Comparison of ENCODE assay signal across 11 cellular contexts in the genomic region with DNA sequence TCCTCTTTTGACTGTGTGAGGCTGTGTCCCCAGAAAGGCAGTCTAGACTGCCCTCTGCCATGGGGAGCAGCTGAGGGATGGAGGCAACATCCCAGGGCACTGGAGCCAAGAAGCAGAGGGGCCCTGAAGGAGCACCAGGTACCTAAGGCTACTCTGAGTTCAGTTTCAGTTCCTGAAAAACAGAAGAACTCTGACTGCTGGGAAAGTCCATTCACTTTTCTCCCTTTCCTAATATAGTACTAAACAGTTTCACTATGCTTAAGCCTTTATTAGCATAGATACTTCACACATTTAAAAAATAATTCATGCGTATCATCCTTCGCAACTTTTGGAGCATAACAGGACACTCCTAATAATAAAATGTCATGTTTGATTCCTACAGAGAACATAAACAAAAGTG.
DNase-seq lines count a peak whose midpoint lies in the region; ATAC-seq and TF ChIP-seq lines count a peak whose summit lies in the region.
"Had no signal": no experiment of that assay in that cellular context is flagged by ENCODE, and none has a peak within 500 bp of the region (broad histone marks: within the 10 kb centered on the region; RNA-seq: fewer than 3 reads in every experiment).

No MANE protein-coding gene starts in this region.

- POLR2A ChIA-PET in HEK293T (lab: Yijun Ruan, JAX) = no interaction called here

- no peaks in the 10 kb centered on the region for H3K79me2 ChIP-seq in MM.1S (ENCODE audit: low read length)

- H3F3A ChIP-seq in MM.1S (ENCODE audit: insufficient read depth, low read length) = no peaks in the 10 kb centered on the region

- H3K4me3 ChIP-seq in MM.1S (ENCODE audit: low read length) = no peak overlapping the region
- no peak overlapping the region for H3K4me3 ChIP-seq in ovary
- H3K4me3 ChIP-seq: body of pancreas had no signal

- 96 to 97% (median 97%) methylated on average over 2 of the region's 2 CpGs for WGBS in ovary, 3 donors

- no peaks in the 10 kb centered on the region for H3K9me2 ChIP-seq in MM.1S (replicated peaks; ENCODE audit: insufficient read depth, low read length)

- H3K4me1 ChIP-seq in MM.1S (ENCODE audit: low read length) (peaks cover 6% of the 10 kb centered on the region; the same call in 1 of the 2 replicates), ovary (ENCODE audit: insufficient read depth) (no peaks in the 10 kb centered on the region)
- H3K4me1 ChIP-seq: body of pancreas had no signal

- H3K9me3 ChIP-seq in MM.1S (replicated peaks; ENCODE audit: insufficient read depth, low read length) = no peaks in the 10 kb centered on the region
- H3K9me3 ChIP-seq in ovary = no peaks in the 10 kb centered on the region
- H3K9me3 ChIP-seq: body of pancreas had no signal

- TF ChIP-seq CTCF in GM10266 (IDR thresholded peaks at IDR 0.05; ENCODE audit: control insufficient read depth, insufficient read depth, low read depth, missing control alignments) (no peak), MM.1S (IDR thresholded peaks at IDR 0.05; ENCODE audit: low read length) (no peak), ovary (IDR thresholded peaks at IDR 0.05) (no peak)

- no peaks in the 10 kb centered on the region for H3K36me3 ChIP-seq in MM.1S (replicated peaks; ENCODE audit: insufficient read depth, low read length)
- no peaks in the 10 kb centered on the region for H3K36me3 ChIP-seq in ovary

- no peak for TF ChIP-seq EP300 in ovary (IDR thresholded peaks at IDR 0.05)

- no peak overlapping the region for H3K9ac ChIP-seq in MM.1S (ENCODE audit: low read length)

- CTCF ChIA-PET in HEK293T (lab: Yijun Ruan, JAX) = no interaction called here

- H3K27me3 ChIP-seq in MM.1S (replicated peaks; ENCODE audit: insufficient read depth, low read length) (no peaks in the 10 kb centered on the region), ovary (no peaks in the 10 kb centered on the region)
- H3K27me3 ChIP-seq: body of pancreas had no signal

- intact Hi-C loops in ovary (cut with DNase I) = no loop called here

- TF ChIP-seq POLR2A in ovary (IDR thresholded peaks at IDR 0.05) = no peak

- no peaks in the 10 kb centered on the region for H4K20me1 ChIP-seq in MM.1S (ENCODE audit: insufficient read depth, low read length)

- H3K4me2 ChIP-seq in MM.1S (ENCODE audit: low read depth, low read length) = no peak overlapping the region

- no peak overlapping the region for H3K27ac ChIP-seq in MM.1S (ENCODE audit: low read length)
- no peak overlapping the region for H3K27ac ChIP-seq in ovary
- H3K27ac ChIP-seq: body of pancreas had no signal

- ATAC-seq in GM19397 (IDR thresholded peaks at IDR 0.05; ENCODE audit: unreplicated experiment) (peak; percentile 79), HG02938 (IDR thresholded peaks at IDR 0.05; ENCODE audit: unreplicated experiment) (peak; percentile 81)
- ATAC-seq: body of pancreas, left cardiac atrium had no signal

- H2AFZ ChIP-seq in MM.1S (ENCODE audit: low read length) = no peak overlapping the region

- DNase-seq in GM10266 (ENCODE audit: extremely low spot score) = peak; percentile 77
- peak; percentile 29 for DNase-seq in MM.1S
- DNase-seq in HEK293T (ENCODE audit: extremely low spot score) = no peak
- DNase-seq in ovary = no peak
- DNase-seq in Ammon's horn (ENCODE audit: low spot score) = no peak
- DNase-seq in DMS79 treated with DMSO at 0.1 percent for 48 hours (lab: John Stamatoyannopoulos, UW) = no peak
- DNase-seq: body of pancreas, left cardiac atrium, NCI-H1105 treated with DMSO at 0.1 percent for 48 hours had no signal

TF ChIP-seq in HEK293T, 16 proteins besides CTCF, POLR2A, EP300 and RAD21:
- TF ChIP-seq SUZ12 (IDR thresholded peaks at IDR 0.05) (no peak), FOXK2 (IDR thresholded peaks at IDR 0.05) (no peak), CTBP1 (IDR thresholded peaks at IDR 0.05; ENCODE audit: borderline replicate concordance) (no peak)

Comparison
In these comparisons a context has a peak if more than half of its experiments do, and no peak if none do; other contexts are left out.
1. DNase-seq: peak in GM10266 (single experiment) and MM.1S (single experiment); none in HEK293T (single experiment), ovary (0 of 5), Ammon's horn (single experiment) and DMS79 treated with DMSO at 0.1 percent for 48 hours (single experiment).